ENCODE assay signal across 8 cellular contexts in genomic region chr11:65502852-65503603, GRCh38. TPM values are rescaled to one million over a fixed set of nuclear protein-coding genes. Genes with fewer than 3 reads are reported as not detected.
DNase-seq lines count a peak whose midpoint lies in the region; ATAC-seq and TF ChIP-seq lines count a peak whose summit lies in the region.

No MANE protein-coding gene starts in this region.

- in situ Hi-C loops in KBM-7 (cut with MboI; ENCODE audit: low pct_unique_long_range_greater_than_20kb, low sequenced_read_pairs), result no loop called here

- peak overlapping the region; percentile 100 for H3K27ac ChIP-seq in caudate nucleus (ENCODE audit: low read depth, low read length)

- no peaks in the 10 kb centered on the region for H3K36me3 ChIP-seq in mucosa of descending colon (ENCODE audit: low read depth)

- ATAC-seq in mucosa of descending colon (no peak), HG03175 (IDR thresholded peaks at IDR 0.05; ENCODE audit: unreplicated experiment) (no peak), HG03460 (IDR thresholded peaks at IDR 0.05; ENCODE audit: unreplicated experiment) (no peak)

- TF ChIP-seq CTCF in AG10803 (conservative IDR thresholded peaks at IDR 0.05; ENCODE audit: low read length) (no peak), mucosa of descending colon (IDR thresholded peaks at IDR 0.05) (no peak)

- no peaks in the 10 kb centered on the region for H3K9me3 ChIP-seq in mucosa of descending colon

- H3K4me3 ChIP-seq in AG10803 (ENCODE audit: low read length), result peak overlapping the region; percentile 96
- H3K4me3 ChIP-seq in mucosa of descending colon, result peak overlapping the region; percentile 76

- H3K4me1 ChIP-seq in mucosa of descending colon (ENCODE audit: low read depth), result peaks cover 19% of the 10 kb centered on the region

- intact Hi-C loops in mucosa of descending colon (cut with DNase I, micrococcal nuclease), result loop anchor here (5.0 kb wide), 2 partner anchors 76 to 81 kb away; partner anchors contain the start of gene NEAT1 (in 1 of the 2)

- DNase-seq in AG10803 (ENCODE audit: low read depth) (peak; percentile 67), KBM-7 (peak; percentile 66), caudate nucleus (lab: John Stamatoyannopoulos, UW) (no peak), mucosa of descending colon (peak in 1 of 3 donors; percentile 3), NCI-H128 (lab: John Stamatoyannopoulos, UW; ENCODE audit: unreplicated experiment) (no peak), NCI-H2029 treated with DMSO at 0.1 percent for 48 hours (lab: John Stamatoyannopoulos, UW) (no peak)

RNA-seq across cellular contexts. Expression of gene MALAT1, which starts 4.2 kb away (rescaled TPM):
- total RNA-seq in mucosa of descending colon, result over 10,000 TPM; 10,779 to 14,350 (median 11,224) TPM

RNA-seq across cellular contexts. Expression of gene SCYL1, which starts 21.9 kb away (rescaled TPM):
- total RNA-seq in mucosa of descending colon, result 10 to 100 TPM; 60.1 to 77.4 (median 60.3) TPM

RNA-seq across cellular contexts. Expression of gene LTBP3, which starts 55.1 kb away (rescaled TPM):
- 100 to 1,000 TPM in 1 of 3 donors, 10 to 100 TPM in 2; 22.6 to 133 (median 36.7) TPM for total RNA-seq in mucosa of descending colon

Comparison
In these comparisons a context has a peak if more than half of its experiments do, and no peak if none do; other contexts are left out.
1. DNase-seq: peak in AG10803 (single experiment) and KBM-7 (single experiment); none in caudate nucleus (0 of 61), NCI-H128 (single experiment) and NCI-H2029 treated with DMSO at 0.1 percent for 48 hours (single experiment).